ENCODE assay signal across 7 cellular contexts in genomic region chr1:43976045-43976444, GRCh38. TPM values are rescaled to one million over a fixed set of nuclear protein-coding genes. Genes with fewer than 3 reads are reported as not detected.
DNase-seq lines count a peak whose midpoint lies in the region; ATAC-seq and TF ChIP-seq lines count a peak whose summit lies in the region.

No MANE protein-coding gene starts in this region.

- intact Hi-C loops in activated B cell treated with CpG ODN at 0.5 μM for 24 hours (cut with micrococcal nuclease) (loop anchor here (10.0 kb wide), 4 partner anchors 239 to 1641 kb away; partner anchors contain the start of genes CDC20, DMAP1, FOXJ3 and PPCS), right cardiac atrium (cut with DNase I) (no loop called here)

- no peak overlapping the region for H3K27ac ChIP-seq in right cardiac atrium (ENCODE audit: low read length)

- H3K36me3 Mint-ChIP-seq in HFFc6 (ENCODE audit: low read depth) (peaks cover 33% of the 10 kb centered on the region), activated B cell treated with CpG ODN at 0.5 μM for 24 hours (ENCODE audit: low read depth) (peaks cover 45% of the 10 kb centered on the region)
- peaks cover 27% of the 10 kb centered on the region for H3K36me3 Mint-ChIP-seq in stimulated activated memory B cell treated with anti-CD40 and anti-IgM and Interleukin-4, amounts not matched to agents 10 μg/mL and 1 μg/mL and 100 μg/mL, for 72 hours

- no peaks in the 10 kb centered on the region for H3K9me3 ChIP-seq in right cardiac atrium (ENCODE audit: control insufficient read depth, low read length)

- H3K27me3 Mint-ChIP-seq in HFFc6 (ENCODE audit: insufficient read depth) (peaks cover 4% of the 10 kb centered on the region; the same call in 1 of the 2 replicates), activated B cell treated with CpG ODN at 0.5 μM for 24 hours (no peaks in the 10 kb centered on the region)
- no peaks in the 10 kb centered on the region for H3K27me3 Mint-ChIP-seq in stimulated activated memory B cell treated with anti-CD40 and anti-IgM and Interleukin-4, amounts not matched to agents 10 μg/mL and 1 μg/mL and 100 μg/mL, for 72 hours

- no peaks in the 10 kb centered on the region for H3K27me3 ChIP-seq in right cardiac atrium (ENCODE audit: control insufficient read depth, insufficient read depth)

- WGBS in right cardiac atrium = 83% methylated on average over 4 of the region's 4 CpGs

- H3K4me3 Mint-ChIP-seq in HFFc6 (peak overlapping the region; percentile 92), activated B cell treated with CpG ODN at 0.5 μM for 24 hours (peak overlapping the region; percentile 92)
- H3K4me3 Mint-ChIP-seq in stimulated activated memory B cell treated with anti-CD40 and anti-IgM and Interleukin-4, amounts not matched to agents 10 μg/mL and 1 μg/mL and 100 μg/mL, for 72 hours = peak overlapping the region; percentile 92

- CTCF ChIA-PET in activated B cell treated with CpG ODN at 0.5 μM for 24 hours (lab: Charles Lee) = no interaction called here

- peak; percentile 39 for TF ChIP-seq CTCF in HFFc6 (IDR thresholded peaks at IDR 0.05)
- no peak for TF ChIP-seq CTCF in activated B cell treated with CpG ODN at 0.5 μM for 24 hours (IDR thresholded peaks at IDR 0.05)

- H3K27ac Mint-ChIP-seq in HFFc6 = peak overlapping the region; percentile 81
- H3K27ac Mint-ChIP-seq in activated B cell treated with CpG ODN at 0.5 μM for 24 hours = peak overlapping the region; percentile 91
- H3K27ac Mint-ChIP-seq in stimulated activated memory B cell treated with anti-CD40 and anti-IgM and Interleukin-4, amounts not matched to agents 10 μg/mL and 1 μg/mL and 100 μg/mL, for 72 hours = peak overlapping the region; percentile 95

- H3K4me3 ChIP-seq in right cardiac atrium (ENCODE audit: low read length) = peak overlapping the region; percentile 64

- H3K9me3 Mint-ChIP-seq in HFFc6 = no peaks in the 10 kb centered on the region
- H3K9me3 Mint-ChIP-seq in activated B cell treated with CpG ODN at 0.5 μM for 24 hours = no peaks in the 10 kb centered on the region
- H3K9me3 Mint-ChIP-seq in stimulated activated memory B cell treated with anti-CD40 and anti-IgM and Interleukin-4, amounts not matched to agents 10 μg/mL and 1 μg/mL and 100 μg/mL, for 72 hours = no peaks in the 10 kb centered on the region

- ATAC-seq in activated B cell treated with CpG ODN at 0.5 μM for 24 hours (ENCODE audit: low read depth) (no peak), right cardiac atrium (no peak), HG03108 (IDR thresholded peaks at IDR 0.05; ENCODE audit: unreplicated experiment) (no peak)
- ATAC-seq in stimulated activated memory B cell treated with anti-CD40 and anti-IgM and Interleukin-4, amounts not matched to agents 10 μg/mL and 1 μg/mL and 100 μg/mL, for 72 hours = no peak

- no peak for DNase-seq in HFFc6
- DNase-seq in activated B cell treated with CpG ODN at 0.5 μM for 24 hours = no peak
- no peak for DNase-seq in right cardiac atrium
- no peak for DNase-seq in OCI-M1 (lab: John Stamatoyannopoulos, UW)
- DNase-seq in NCI-H2081 (lab: John Stamatoyannopoulos, UW) = no peak

- H3K4me1 Mint-ChIP-seq in HFFc6 (ENCODE audit: low read depth) (peaks cover 54% of the 10 kb centered on the region), activated B cell treated with CpG ODN at 0.5 μM for 24 hours (peaks cover 60% of the 10 kb centered on the region)
- H3K4me1 Mint-ChIP-seq in stimulated activated memory B cell treated with anti-CD40 and anti-IgM and Interleukin-4, amounts not matched to agents 10 μg/mL and 1 μg/mL and 100 μg/mL, for 72 hours = peaks cover 66% of the 10 kb centered on the region

- POLR2A ChIA-PET in activated B cell treated with CpG ODN at 0.5 μM for 24 hours (lab: Charles Lee) = interaction anchor here (1.7 to 3.3 kb wide), 5 partner anchors 13 to 237 kb away, joined by 5 to 23 read pairs (median 12); partner anchors contain the start of genes CCDC24, DMAP1, IPO13 and SLC6A9

- H3K4me1 ChIP-seq in right cardiac atrium (ENCODE audit: control insufficient read depth, insufficient read depth, low read length) = peaks cover 2% of the 10 kb centered on the region

RNA-seq across cellular contexts. Expression of gene ATP6V0B, which starts 1.3 kb away (rescaled TPM):
- 100 to 1,000 TPM; 145 to 191 (median 155) TPM for total RNA-seq in HFFc6 (2021; fragmentation: NEBNext Ultra II Directional; extraction: Animal tissue kit (Norgen Biotek cat#: 25700))
- 75.5 and 80.9 TPM in 2 replicates for total RNA-seq in activated B cell treated with CpG ODN at 0.5 μM for 24 hours
- 100 to 1,000 TPM in 2 of 4 donors, 10 to 100 TPM in 2; 76.9 to 118 (median 99.2) TPM for total RNA-seq in right cardiac atrium
- polyA plus RNA-seq in right cardiac atrium = 111 TPM

RNA-seq across cellular contexts. Expression of gene B4GALT2, which starts 3.0 kb away (rescaled TPM):
- 100 to 1,000 TPM in 2 of 6 experiments, 10 to 100 TPM in 4; 87.8 to 107 (median 98.8) TPM for total RNA-seq in HFFc6 (2021; fragmentation: NEBNext Ultra II Directional; extraction: Animal tissue kit (Norgen Biotek cat#: 25700))
- total RNA-seq in activated B cell treated with CpG ODN at 0.5 μM for 24 hours (8.1 and 8.3 TPM in 2 replicates), right cardiac atrium (10 to 100 TPM; 30.5 to 39.1 (median 34.5) TPM)
- 29.3 TPM for polyA plus RNA-seq in right cardiac atrium

RNA-seq across cellular contexts. Expression of gene DPH2, which starts 6.2 kb away (rescaled TPM):
- total RNA-seq in HFFc6 (2021; fragmentation: NEBNext Ultra II Directional; extraction: Animal tissue kit (Norgen Biotek cat#: 25700)) = 10 to 100 TPM; 19.1 to 22.7 (median 20.8) TPM
- total RNA-seq in activated B cell treated with CpG ODN at 0.5 μM for 24 hours (47.3 and 51.6 TPM in 2 replicates), right cardiac atrium (10 to 100 TPM; 14.2 to 19.0 (median 15.4) TPM)
- polyA plus RNA-seq in right cardiac atrium = 10.7 TPM

RNA-seq across cellular contexts. Expression of gene CCDC24, which starts 15.4 kb away (rescaled TPM):
- total RNA-seq in HFFc6 (2021; fragmentation: NEBNext Ultra II Directional; extraction: Animal tissue kit (Norgen Biotek cat#: 25700)) = 1 to 10 TPM; 5.6 to 7.7 (median 6.5) TPM
- total RNA-seq in activated B cell treated with CpG ODN at 0.5 μM for 24 hours = 8.1 and 15.1 TPM in 2 replicates
- 1 to 10 TPM; 1.2 to 2.5 (median 1.9) TPM for total RNA-seq in right cardiac atrium
- polyA plus RNA-seq in right cardiac atrium = 2.8 TPM

RNA-seq across cellular contexts. Expression of gene IPO13, which starts 29.3 kb away (rescaled TPM):
- total RNA-seq in HFFc6 (2021; fragmentation: NEBNext Ultra II Directional; extraction: Animal tissue kit (Norgen Biotek cat#: 25700)) = 10 to 100 TPM; 24.0 to 27.8 (median 25.0) TPM
- total RNA-seq in activated B cell treated with CpG ODN at 0.5 μM for 24 hours (18.0 and 24.8 TPM in 2 replicates), right cardiac atrium (10 to 100 TPM; 25.5 to 31.2 (median 29.2) TPM)
- polyA plus RNA-seq in right cardiac atrium = 18.6 TPM
